Comparison of ENCODE assay signal across 17 cellular contexts in the genomic region with DNA sequence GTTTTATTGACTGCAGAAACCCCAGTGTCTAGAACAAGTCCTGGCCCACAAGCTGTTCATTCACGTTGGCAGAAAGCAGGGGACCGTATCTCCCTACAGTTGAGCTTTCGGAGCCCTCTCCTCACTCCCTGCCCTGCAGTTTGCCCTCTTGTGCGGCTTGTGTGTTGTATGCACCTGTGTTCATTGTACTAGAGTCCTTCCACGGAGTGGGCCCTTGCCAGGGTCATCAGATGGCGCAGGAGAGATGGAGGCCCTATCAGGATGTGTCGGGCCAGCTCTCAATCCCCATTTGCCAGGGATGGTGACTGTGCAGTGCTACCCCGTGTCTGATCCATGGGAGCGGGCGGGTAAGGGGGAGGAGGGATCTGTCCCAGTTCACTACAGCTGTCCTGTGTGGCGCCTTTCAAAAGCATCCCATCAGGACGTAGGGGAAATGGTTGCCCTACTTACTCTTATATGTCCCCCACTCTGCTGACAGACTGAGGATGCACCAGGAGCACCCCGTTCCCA.
DNase-seq lines count a peak whose midpoint lies in the region; ATAC-seq and TF ChIP-seq lines count a peak whose summit lies in the region.
"Had no signal": no experiment of that assay in that cellular context is flagged by ENCODE, and none has a peak within 500 bp of the region (broad histone marks: within the 10 kb centered on the region; RNA-seq: fewer than 3 reads in every experiment).

No MANE protein-coding gene starts in this region.

- peaks cover 15% of the 10 kb centered on the region for H3K4me1 Mint-ChIP-seq in stimulated activated naive CD8-positive, alpha-beta T cell treated with anti-CD3 and anti-CD28 coated beads, Interleukin-15, amount 100 ng/mL, for 72 hours
- peaks cover 51% of the 10 kb centered on the region for H3K4me1 Mint-ChIP-seq in nephron progenitor cell
- H3K4me1 Mint-ChIP-seq: activated naive CD4-positive, alpha-beta T cell treated with anti-CD3 and anti-CD28 coated beads, Interleukin-2, amount 10 ng/mL, durations not matched to agents 7 days and 5 days; IgD-negative memory B cell had no signal

- H3K4me3 ChIP-seq in dorsolateral prefrontal cortex, result peak overlapping the region in 52 of 59 donors; percentile 2 to 69 (median 42)
- H3K4me3 ChIP-seq: SJCRH30, vagina had no signal

- H3K27ac Mint-ChIP-seq in stimulated activated naive CD8-positive, alpha-beta T cell treated with anti-CD3 and anti-CD28 coated beads, Interleukin-15, amount 100 ng/mL, for 72 hours, result no peak overlapping the region
- no peak overlapping the region for H3K27ac Mint-ChIP-seq in nephron progenitor cell
- H3K27ac Mint-ChIP-seq: activated naive CD4-positive, alpha-beta T cell treated with anti-CD3 and anti-CD28 coated beads, Interleukin-2, amount 10 ng/mL, durations not matched to agents 7 days and 5 days; H9; IgD-negative memory B cell; T-cell had no signal

- peaks cover 22% of the 10 kb centered on the region for H3K27me3 Mint-ChIP-seq in stimulated activated naive CD8-positive, alpha-beta T cell treated with anti-CD3 and anti-CD28 coated beads, Interleukin-15, amount 100 ng/mL, for 72 hours
- no peaks in the 10 kb centered on the region for H3K27me3 Mint-ChIP-seq in nephron progenitor cell (ENCODE audit: low read depth, poor library complexity)

- DNase-seq in dorsolateral prefrontal cortex (peak in 9 of 10 donors; percentile 68 to 92 (median 86)), midbrain (lab: John Stamatoyannopoulos, UW) (peak; percentile 79), nephron progenitor cell (no peak), islet precursor cell (no peak)
- DNase-seq in stimulated activated naive CD8-positive, alpha-beta T cell treated with anti-CD3 and anti-CD28 coated beads, Interleukin-15, amount 100 ng/mL, for 72 hours, result no peak
- no peak for DNase-seq in stimulated activated CD4-positive, alpha-beta T cell treated with anti-CD3 and anti-CD28 coated beads, Interleukin-4, amount 100 ng/mL, for 4 hours
- DNase-seq: activated naive CD4-positive, alpha-beta T cell treated with anti-CD3 and anti-CD28 coated beads, Interleukin-2, amount 10 ng/mL, durations not matched to agents 7 days and 5 days; H9; NCI-H1105; NCI-H446; SJCRH30; stimulated activated CD4-positive, alpha-beta T cell treated with anti-CD3 and anti-CD28 coated beads, Interleukin-2, amount 100 ng/mL, for 48 hours; T-cell had no signal

- H3K9me3 Mint-ChIP-seq in stimulated activated naive CD8-positive, alpha-beta T cell treated with anti-CD3 and anti-CD28 coated beads, Interleukin-15, amount 100 ng/mL, for 72 hours, result no peaks in the 10 kb centered on the region
- H3K9me3 Mint-ChIP-seq in nephron progenitor cell, result no peaks in the 10 kb centered on the region
- H3K9me3 Mint-ChIP-seq: activated naive CD4-positive, alpha-beta T cell treated with anti-CD3 and anti-CD28 coated beads, Interleukin-2, amount 10 ng/mL, durations not matched to agents 7 days and 5 days; H9; IgD-negative memory B cell; T-cell had no signal

- no peaks in the 10 kb centered on the region for H3K36me3 Mint-ChIP-seq in nephron progenitor cell (ENCODE audit: low read depth)
- H3K36me3 Mint-ChIP-seq: activated naive CD4-positive, alpha-beta T cell treated with anti-CD3 and anti-CD28 coated beads, Interleukin-2, amount 10 ng/mL, durations not matched to agents 7 days and 5 days; IgD-negative memory B cell; T-cell had no signal

- H3K27me3 ChIP-seq in dorsolateral prefrontal cortex, result no peaks in the 10 kb centered on the region
- H3K27me3 ChIP-seq: SJCRH30, vagina had no signal

- H3K27ac ChIP-seq in VCaP (peak overlapping the region; percentile 56; the same call in 1 of the 2 replicates), dorsolateral prefrontal cortex (peak overlapping the region; percentile 79 to 100 (median 97))
- H3K27ac ChIP-seq: SJCRH30, vagina had no signal

- ATAC-seq in stimulated activated naive CD8-positive, alpha-beta T cell treated with anti-CD3 and anti-CD28 coated beads, Interleukin-15, amount 100 ng/mL, for 72 hours, result peak; percentile 40
- no peak for ATAC-seq in GM19467 (IDR thresholded peaks at IDR 0.05; ENCODE audit: unreplicated experiment)
- ATAC-seq: T-cell had no signal

- H3K4me3 Mint-ChIP-seq in stimulated activated naive CD8-positive, alpha-beta T cell treated with anti-CD3 and anti-CD28 coated beads, Interleukin-15, amount 100 ng/mL, for 72 hours, result no peak overlapping the region
- no peak overlapping the region for H3K4me3 Mint-ChIP-seq in nephron progenitor cell
- H3K4me3 Mint-ChIP-seq: activated naive CD4-positive, alpha-beta T cell treated with anti-CD3 and anti-CD28 coated beads, Interleukin-2, amount 10 ng/mL, durations not matched to agents 7 days and 5 days; H9; IgD-negative memory B cell; T-cell had no signal

- TF ChIP-seq CTCF in VCaP (conservative IDR thresholded peaks at IDR 0.05) (no peak), dorsolateral prefrontal cortex (IDR thresholded peaks at IDR 0.05 in 54 of 56, conservative IDR thresholded peaks at IDR 0.05 in 2 of 56; ENCODE audit: low read depth in 1 of 56, partially characterized antibody in 56 of 56) (peak in 3 of 56 donors; percentile 3 to 11 (median 9)), nephron progenitor cell (IDR thresholded peaks at IDR 0.05) (no peak)

- intact Hi-C loops in dorsolateral prefrontal cortex (cut with DNase I), result loop anchor here (10.0 kb wide), 4 partner anchors 79 to 649 kb away; a partner anchor contains a TSS

Comparison
In these comparisons a context has a peak if more than half of its experiments do, and no peak if none do; other contexts are left out.
1. DNase-seq: peak in dorsolateral prefrontal cortex (9 of 10) and midbrain (single experiment); none in stimulated activated naive CD8-positive, alpha-beta T cell treated with anti-CD3 and anti-CD28 coated beads, Interleukin-15, amount 100 ng/mL, for 72 hours (0 of 2), nephron progenitor cell (single experiment), stimulated activated CD4-positive, alpha-beta T cell treated with anti-CD3 and anti-CD28 coated beads, Interleukin-4, amount 100 ng/mL, for 4 hours (0 of 2) and islet precursor cell (single experiment).